Comparison of ENCODE assay signal across 1 cellular context in the genomic region with DNA sequence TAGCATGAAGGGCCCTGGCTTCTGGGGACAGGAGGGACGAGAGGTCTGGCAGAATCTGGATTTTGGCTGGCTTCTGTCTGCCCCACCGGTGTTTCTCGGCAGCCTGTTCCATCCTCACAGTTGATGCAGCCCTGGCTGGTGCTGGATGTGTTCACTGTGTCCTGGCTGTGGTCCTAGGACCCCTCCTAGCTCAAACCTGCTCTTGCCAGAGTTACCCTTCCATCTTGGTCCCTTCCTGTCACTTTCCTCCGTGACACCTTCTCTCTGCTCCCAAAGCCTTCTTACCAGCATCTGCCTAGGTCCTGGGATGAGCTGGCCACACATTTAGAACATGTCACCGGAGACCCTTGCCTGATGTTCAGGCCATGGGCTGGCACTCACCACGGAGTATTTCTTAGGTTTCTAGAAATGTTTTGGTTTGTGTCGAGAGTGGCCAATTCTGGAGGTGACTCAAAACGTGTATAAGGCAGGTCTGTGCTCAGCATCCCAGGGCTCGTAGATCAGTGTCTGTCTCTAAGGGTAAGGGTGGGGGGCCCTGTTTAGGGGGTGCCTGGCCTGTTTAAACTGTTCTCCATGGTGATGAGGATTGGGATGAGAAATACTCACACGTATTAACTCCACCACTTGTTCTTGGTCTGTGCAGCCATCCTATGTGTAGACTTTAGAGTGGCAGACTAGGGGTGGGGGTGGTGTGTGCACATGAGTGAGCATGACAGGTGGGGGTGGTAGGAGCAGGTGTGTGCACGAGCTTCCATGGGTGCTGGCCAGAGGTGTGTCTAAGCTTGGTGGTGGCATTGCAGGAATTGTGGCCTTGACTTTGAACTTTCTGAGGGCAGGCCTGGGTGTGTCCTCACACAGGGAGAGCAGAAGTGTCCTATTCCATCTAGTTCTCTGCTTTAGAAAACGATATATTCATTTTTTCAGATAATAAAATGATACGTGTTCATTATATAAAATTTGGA.
TF ChIP-seq lines count a peak whose summit lies in the region.

No MANE protein-coding gene starts in this region.

TF ChIP-seq in HepG2, 621 proteins besides CTCF, POLR2A, EP300 and RAD21:
- TF ChIP-seq, protein P1, sequence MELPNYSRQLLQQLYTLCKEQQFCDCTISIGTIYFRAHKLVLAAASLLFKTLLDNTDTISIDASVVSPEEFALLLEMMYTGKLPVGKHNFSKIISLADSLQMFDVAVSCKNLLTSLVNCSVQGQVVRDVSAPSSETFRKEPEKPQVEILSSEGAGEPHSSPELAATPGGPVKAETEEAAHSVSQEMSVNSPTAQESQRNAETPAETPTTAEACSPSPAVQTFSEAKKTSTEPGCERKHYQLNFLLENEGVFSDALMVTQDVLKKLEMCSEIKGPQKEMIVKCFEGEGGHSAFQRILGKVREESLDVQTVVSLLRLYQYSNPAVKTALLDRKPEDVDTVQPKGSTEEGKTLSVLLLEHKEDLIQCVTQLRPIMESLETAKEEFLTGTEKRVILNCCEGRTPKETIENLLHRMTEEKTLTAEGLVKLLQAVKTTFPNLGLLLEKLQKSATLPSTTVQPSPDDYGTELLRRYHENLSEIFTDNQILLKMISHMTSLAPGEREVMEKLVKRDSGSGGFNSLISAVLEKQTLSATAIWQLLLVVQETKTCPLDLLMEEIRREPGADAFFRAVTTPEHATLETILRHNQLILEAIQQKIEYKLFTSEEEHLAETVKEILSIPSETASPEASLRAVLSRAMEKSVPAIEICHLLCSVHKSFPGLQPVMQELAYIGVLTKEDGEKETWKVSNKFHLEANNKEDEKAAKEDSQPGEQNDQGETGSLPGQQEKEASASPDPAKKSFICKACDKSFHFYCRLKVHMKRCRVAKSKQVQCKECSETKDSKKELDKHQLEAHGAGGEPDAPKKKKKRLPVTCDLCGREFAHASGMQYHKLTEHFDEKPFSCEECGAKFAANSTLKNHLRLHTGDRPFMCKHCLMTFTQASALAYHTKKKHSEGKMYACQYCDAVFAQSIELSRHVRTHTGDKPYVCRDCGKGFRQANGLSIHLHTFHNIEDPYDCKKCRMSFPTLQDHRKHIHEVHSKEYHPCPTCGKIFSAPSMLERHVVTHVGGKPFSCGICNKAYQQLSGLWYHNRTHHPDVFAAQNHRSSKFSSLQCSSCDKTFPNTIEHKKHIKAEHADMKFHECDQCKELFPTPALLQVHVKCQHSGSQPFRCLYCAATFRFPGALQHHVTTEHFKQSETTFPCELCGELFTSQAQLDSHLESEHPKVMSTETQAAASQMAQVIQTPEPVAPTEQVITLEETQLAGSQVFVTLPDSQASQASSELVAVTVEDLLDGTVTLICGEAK (IDR thresholded peaks at IDR 0.05) = no peak
- TF ChIP-seq, protein P1 (CRISPR knock-in tag; IDR thresholded peaks at IDR 0.05) = peak; percentile 11; the same call in 1 of the 2 replicates
- TF ChIP-seq ZNF891 (CRISPR knock-in tag; IDR thresholded peaks at IDR 0.05) (0 out of 2 replicates have a peak, but pooled peaks have one; percentile 21), MEIS1 (CRISPR knock-in tag; IDR thresholded peaks at IDR 0.05; ENCODE audit: borderline replicate concordance) (no peak), HDAC1 (CRISPR knock-in tag; IDR thresholded peaks at IDR 0.05) (0 out of 2 replicates have a peak, but pooled peaks have one; percentile 23), MAFF (IDR thresholded peaks at IDR 0.05; ENCODE audit: low read depth, low read length) (no peak), ZNF589 (CRISPR knock-in tag; conservative IDR thresholded peaks at IDR 0.05) (no peak)
